ENCODE assay signal across 8 cellular contexts in genomic region chr3:129936757-129937156, GRCh38. TPM values are rescaled to one million over a fixed set of nuclear protein-coding genes. Genes with fewer than 3 reads are reported as not detected.
DNase-seq lines count a peak whose midpoint lies in the region; ATAC-seq and TF ChIP-seq lines count a peak whose summit lies in the region.

No MANE protein-coding gene starts in this region.

- H3K36me3 ChIP-seq in BE2C (no peaks in the 10 kb centered on the region), endocrine pancreas (ENCODE audit: control insufficient read depth, insufficient read depth, low read length) (no peaks in the 10 kb centered on the region)

- peak overlapping the region; percentile 52 for H3K4me3 Mint-ChIP-seq in T-helper 1 cell treated with Interleukin-12 subunit alpha and Interleukin-12 subunit beta and Interleukin-4 antibody, amounts not matched to agents 30 μg/mL and 1 μg/mL, for 36 hours

- no peak overlapping the region for H3K9ac ChIP-seq in endocrine pancreas (ENCODE audit: control insufficient read depth, insufficient read depth, low read length)

- TF ChIP-seq CTCF in BE2C (IDR thresholded peaks at IDR 0.05; ENCODE audit: low read depth, low read length): no peak

- peaks cover 4% of the 10 kb centered on the region for H3K27me3 Mint-ChIP-seq in T-helper 1 cell treated with Interleukin-12 subunit alpha and Interleukin-12 subunit beta and Interleukin-4 antibody, amounts not matched to agents 30 μg/mL and 1 μg/mL, for 36 hours (ENCODE audit: low read depth)

- ATAC-seq in HG02973 (IDR thresholded peaks at IDR 0.05; ENCODE audit: unreplicated experiment): no peak

- no peaks in the 10 kb centered on the region for H3K36me3 Mint-ChIP-seq in T-helper 1 cell treated with Interleukin-12 subunit alpha and Interleukin-12 subunit beta and Interleukin-4 antibody, amounts not matched to agents 30 μg/mL and 1 μg/mL, for 36 hours (ENCODE audit: low read depth)

- no peaks in the 10 kb centered on the region for H3K27me3 ChIP-seq in BE2C
- H3K27me3 ChIP-seq in endocrine pancreas (ENCODE audit: control insufficient read depth, insufficient read depth, low read length): no peaks in the 10 kb centered on the region

- H3K9me3 ChIP-seq in BE2C (no peaks in the 10 kb centered on the region), endocrine pancreas (ENCODE audit: control insufficient read depth, low read length) (no peaks in the 10 kb centered on the region)

- H3K4me1 Mint-ChIP-seq in T-helper 1 cell treated with Interleukin-12 subunit alpha and Interleukin-12 subunit beta and Interleukin-4 antibody, amounts not matched to agents 30 μg/mL and 1 μg/mL, for 36 hours (ENCODE audit: low read depth): peaks cover 7% of the 10 kb centered on the region

- peak; percentile 43 for DNase-seq in BE2C
- DNase-seq in HT1080 (ENCODE audit: low read depth): peak; percentile 80
- peak; percentile 71 for DNase-seq in myocyte (ENCODE audit: low read depth)
- DNase-seq in NCI-H446 (lab: John Stamatoyannopoulos, UW): no peak
- no peak for DNase-seq in T1000 (lab: John Stamatoyannopoulos, UW)

- H3K4me1 ChIP-seq in BE2C (0 out of 2 replicates have a peak, but pooled peaks cover 3% of the 10 kb centered on the region), endocrine pancreas (ENCODE audit: control insufficient read depth, insufficient read depth, low read length) (no peaks in the 10 kb centered on the region)

- H3K27ac Mint-ChIP-seq in T-helper 1 cell treated with Interleukin-12 subunit alpha and Interleukin-12 subunit beta and Interleukin-4 antibody, amounts not matched to agents 30 μg/mL and 1 μg/mL, for 36 hours: no peak overlapping the region

- no peaks in the 10 kb centered on the region for H3K9me3 Mint-ChIP-seq in T-helper 1 cell treated with Interleukin-12 subunit alpha and Interleukin-12 subunit beta and Interleukin-4 antibody, amounts not matched to agents 30 μg/mL and 1 μg/mL, for 36 hours

- H3K4me3 ChIP-seq in BE2C (ENCODE audit: low read depth, low read length): peak overlapping the region; percentile 54
- peak overlapping the region; percentile 51 for H3K4me3 ChIP-seq in endocrine pancreas (ENCODE audit: control insufficient read depth, insufficient read depth, low read length)

RNA-seq across cellular contexts. Expression of gene TRH, which starts 37.8 kb away (rescaled TPM):
- polyA plus RNA-seq in BE2C (2012; ENCODE audit: insufficient read depth, insufficient read length, low read depth): not detected
- not detected in 2 replicates for total RNA-seq in HT1080 (2014; rRNA removed; shearing (Covaris generic))
- polyA plus RNA-seq in HT1080 (2015; cell fraction: cytosol; rRNA removed): not detected in 2 replicates
- polyA plus RNA-seq in HT1080 (2015; cell fraction: nucleus; rRNA removed): not detected in 2 replicates
- total RNA-seq in myocyte: not detected in 2 replicates
- polyA plus RNA-seq in myocyte (2012): 0.05 TPM

RNA-seq across cellular contexts. Expression of gene TMCC1, which starts 43.2 kb away (rescaled TPM):
- 7.0 TPM for polyA plus RNA-seq in BE2C (2012; ENCODE audit: insufficient read depth, insufficient read length, low read depth)
- total RNA-seq in HT1080 (2014; rRNA removed; shearing (Covaris generic)): 16.2 and 20.8 TPM in 2 replicates
- 8.3 and 9.8 TPM in 2 replicates for polyA plus RNA-seq in HT1080 (2015; cell fraction: cytosol; rRNA removed)
- 6.4 and 7.3 TPM in 2 replicates for polyA plus RNA-seq in HT1080 (2015; cell fraction: nucleus; rRNA removed)
- 20.8 and 23.2 TPM in 2 replicates for total RNA-seq in myocyte
- 17.9 TPM for polyA plus RNA-seq in myocyte (2012)

Comparison
In these comparisons a context has a peak if more than half of its experiments do, and no peak if none do; other contexts are left out.
1. DNase-seq: peak in BE2C (single experiment), HT1080 (single experiment) and myocyte (single experiment); none in NCI-H446 (0 of 2) and T1000 (single experiment).